Comparison of ENCODE assay signal across 16 cellular contexts in genomic region chr5:181043285-181044092, GRCh38. TPM values are rescaled to one million over a fixed set of nuclear protein-coding genes. Genes with fewer than 3 reads are reported as not detected.
DNase-seq lines count a peak whose midpoint lies in the region; ATAC-seq, FAIRE-seq and TF ChIP-seq lines count a peak whose summit lies in the region.
"Had no signal": no experiment of that assay in that cellular context is flagged by ENCODE, and none has a peak within 500 bp of the region (broad histone marks: within the 10 kb centered on the region; RNA-seq: fewer than 3 reads in every experiment).

No MANE protein-coding gene starts in this region.

- H3K27me3 ChIP-seq in K562 (ENCODE audit: control insufficient read depth in 2 of 2, insufficient read depth in 2 of 2, low read length in 2 of 2) (peaks cover 0 to 4% of the 10 kb centered on the region in 2 experiments; a peak in 2 of 5 replicates), lung (ENCODE audit: control insufficient read depth, insufficient read depth) (no peaks in the 10 kb centered on the region), left lung (peaks cover 0 to 69% of the 10 kb centered on the region in 2 donors)

- in situ Hi-C loops in K562 (cut with MboI), result no loop called here

- WGBS in K562 (ENCODE audit: insufficient coverage, low coverage, missing lambda C conversion rate), result 46% methylated on average over 9 of the region's 12 CpGs
- 69 to 79% methylated on average over 12 of the region's 12 CpGs for whole genome bisulfite sequencing in lung, 2 donors

- BruUV-seq in K562 (replicated peaks; lab: Mats Ljungman, UMichigan), result no TSS peak

- H3K79me2 ChIP-seq in K562 (ENCODE audit: control insufficient read depth, insufficient read depth, low read length), result no peaks in the 10 kb centered on the region

- H4K20me1 ChIP-seq in K562 (replicated peaks; ENCODE audit: control insufficient read depth, insufficient read depth, low read length), result no peaks in the 10 kb centered on the region

- DNase-seq in D341Med (ENCODE audit: low spot score), result peak; percentile 45
- DNase-seq in HUDEP-2 (lab: John Stamatoyannopoulos, UW; ENCODE audit: unreplicated experiment in 76 of 76), result peak in 39 of 76 experiments; percentile 6 to 58 (median 26)
- peak; percentile 31 to 69 (median 52) for DNase-seq in K562 (ENCODE audit: extremely low read depth in 1 of 4, low spot score in 3 of 4)
- DNase-seq in lung (ENCODE audit: low spot score), result peak; percentile 25
- DNase-seq in NCI-H1694 (lab: John Stamatoyannopoulos, UW), result no peak
- no peak for DNase-seq in left lung
- DNase-seq in foreskin fibroblast, result no peak
- DNase-seq: activated T-cell treated with anti-CD3 and anti-CD28 coated beads, Interleukin-2, amount 50 U/mL, for 4 hours; GF-D8; hypothalamus; NCI-H446 treated with DMSO at 0.1 percent for 48 hours; pancreas; SHP77 treated with DMSO at 0.1 percent for 48 hours; stimulated activated naive B cell treated with anti-CD40 and anti-IgM and Interleukin-4, amounts not matched to agents 10 μg/mL and 1 μg/mL and 100 μg/mL, for 72 hours; WERI-Rb-1 had no signal

- H3K9me1 ChIP-seq in K562 (ENCODE audit: control insufficient read depth, insufficient read depth, low read length), result no peaks in the 10 kb centered on the region

- H3K9me3 ChIP-seq in K562 (replicated peaks; ENCODE audit: control insufficient read depth, insufficient read depth, low read depth, low read length), result no peaks in the 10 kb centered on the region
- H3K9me3 ChIP-seq in lung (ENCODE audit: control insufficient read depth in 2 of 2, insufficient read depth in 1 of 2, low read length in 1 of 2), result no peaks in the 10 kb centered on the region
- no peaks in the 10 kb centered on the region for H3K9me3 ChIP-seq in left lung
- H3K9me3 ChIP-seq: pancreas had no signal

- H3K36me3 ChIP-seq in K562 (ENCODE audit: control insufficient read depth, insufficient read depth, low read length), result no peaks in the 10 kb centered on the region
- no peaks in the 10 kb centered on the region for H3K36me3 ChIP-seq in lung (ENCODE audit: control insufficient read depth in 2 of 2, insufficient read depth in 2 of 2, low read length in 2 of 2)
- H3K36me3 ChIP-seq in left lung, result no peaks in the 10 kb centered on the region
- H3K36me3 ChIP-seq: pancreas, WERI-Rb-1 had no signal

- intact Hi-C loops in K562 (cut with micrococcal nuclease) (loop anchor here (2.0 to 5.0 kb wide), 2 partner anchors 114 to 171 kb away; no protein-coding TSS in a partner anchor), left lung (cut with DNase I) (no loop called here)

- ATAC-seq in K562, result peak; percentile 78
- ATAC-seq in lung (ENCODE audit: insufficient read depth, low FRiP score), result no peak
- ATAC-seq in HG02981 (IDR thresholded peaks at IDR 0.05; ENCODE audit: unreplicated experiment), result no peak
- ATAC-seq in left lung, result no peak
- ATAC-seq: activated T-cell treated with anti-CD3 and anti-CD28 coated beads, Interleukin-2, amount 50 U/mL, for 4 hours; pancreas; stimulated activated naive B cell treated with anti-CD40 and anti-IgM and Interleukin-4, amounts not matched to agents 10 μg/mL and 1 μg/mL and 100 μg/mL, for 72 hours had no signal

- H2AFZ ChIP-seq in K562 (ENCODE audit: low read depth, low read length), result no peak overlapping the region

- POLR2A ChIA-PET in K562 (lab: Yijun Ruan, JAX), result interaction anchor here (0.5 to 2.8 kb wide), 9 partner anchors 9 to 212 kb away, joined by 3 to 10 read pairs (median 3); no protein-coding TSS in a partner anchor

- H3K9ac ChIP-seq in K562 (ENCODE audit: insufficient read depth in 1 of 2, low read depth in 2 of 2, low read length in 2 of 2), result peak overlapping the region in 1 of 2 experiments; percentile 14; a peak in 1 of 4 replicates

- H3K27ac ChIP-seq in K562 (ENCODE audit: extremely low read depth, low read depth, low read length), result no peak overlapping the region
- peak overlapping the region; percentile 54 for H3K27ac ChIP-seq in lung (ENCODE audit: low read depth in 1 of 2, low read length in 1 of 2)
- H3K27ac ChIP-seq in left lung, result peak overlapping the region in 1 of 2 donors; percentile 45
- H3K27ac ChIP-seq: pancreas, WERI-Rb-1 had no signal

- no peak for TF ChIP-seq POLR2A in K562 (conservative IDR thresholded peaks at IDR 0.05)

- H3K4me1 ChIP-seq in K562 (replicated peaks in 1 of 2; ENCODE audit: control insufficient read depth in 2 of 2, insufficient read depth in 2 of 2, low read length in 2 of 2), result peaks cover 9 to 29% of the 10 kb centered on the region in 2 experiments; a peak in 4 of 5 replicates
- H3K4me1 ChIP-seq in lung (ENCODE audit: control insufficient read depth in 2 of 2, insufficient read depth in 2 of 2, low read length in 2 of 2), result peaks cover 0 to 7% of the 10 kb centered on the region in 2 donors
- H3K4me1 ChIP-seq in left lung, result no peaks in the 10 kb centered on the region
- H3K4me1 ChIP-seq: pancreas had no signal

- H3K4me2 ChIP-seq in K562 (ENCODE audit: insufficient read depth, low read length), result no peak overlapping the region

- CTCF ChIA-PET in K562 (lab: Yijun Ruan, JAX; ENCODE audit: low intra/inter-chr PET ratio), result interaction anchor here (2.1 kb wide), 1 partner anchor 116 kb away, joined by 8 read pairs; no protein-coding TSS in a partner anchor

- FAIRE-seq in K562 (lab: Jason Lieb, UNC), result peak; percentile 32
- FAIRE-seq: pancreas had no signal

- H3K4me3 ChIP-seq in K562 (no peak overlapping the region), lung (no peak overlapping the region), left lung (no peak overlapping the region), foreskin fibroblast (ENCODE audit: low read depth in 1 of 2, low read length in 2 of 2) (no peak overlapping the region)
- H3K4me3 ChIP-seq: pancreas had no signal

- TF ChIP-seq CTCF in K562 (IDR thresholded peaks at IDR 0.05 in 2 of 3, conservative IDR thresholded peaks at IDR 0.05 in 1 of 3; ENCODE audit: insufficient read depth in 2 of 3, low read depth in 1 of 3, low read length in 3 of 3), result peak; percentile 68 to 81 (median 76); a peak in 5 of 6 replicates
- no peak for TF ChIP-seq CTCF in lung (IDR thresholded peaks at IDR 0.05; ENCODE audit: control extremely low read depth, extremely low read depth)
- no peak for TF ChIP-seq CTCF in left lung (IDR thresholded peaks at IDR 0.05)
- TF ChIP-seq CTCF in foreskin fibroblast (IDR thresholded peaks at IDR 0.05; ENCODE audit: low read depth, low read length), result no peak

- TF ChIP-seq EP300 in K562 (IDR thresholded peaks at IDR 0.05; ENCODE audit: low read length), result no peak

- peak; percentile 53 to 86 for TF ChIP-seq RAD21 in K562 (CRISPR knock-in tag; conservative IDR thresholded peaks at IDR 0.05 in 1 of 2, IDR thresholded peaks at IDR 0.05 in 1 of 2)

TF ChIP-seq in K562, 482 proteins besides CTCF, POLR2A, EP300 and RAD21 (continues in another document):
- TF ChIP-seq SETDB1 (IDR thresholded peaks at IDR 0.05; ENCODE audit: low read length), result no peak
- no peak for TF ChIP-seq RNF2 (IDR thresholded peaks at IDR 0.05)
- no peak for TF ChIP-seq POLR2B (IDR thresholded peaks at IDR 0.05; ENCODE audit: low read depth, partially characterized antibody)
- TF ChIP-seq ZNF263 (CRISPR knock-in tag; IDR thresholded peaks at IDR 0.05; ENCODE audit: borderline replicate concordance), result peak; percentile 90

RNA-seq across cellular contexts. Expression of gene BTNL9, which starts 3.4 kb away (rescaled TPM):
- 237 and 332 TPM in 2 replicates for total RNA-seq in K562 (2011; cell fraction: chromatin; rRNA removed; ENCODE audit: low replicate concordance)
- 194 and 284 TPM in 2 replicates for total RNA-seq in K562 (2011; cell fraction: nucleolus; rRNA removed)
- total RNA-seq in K562 (2011; cell fraction: nucleoplasm; rRNA removed), result 242 and 248 TPM in 2 replicates
- total RNA-seq in K562 (2014; rRNA removed) (39.4 and 46.8 TPM in 2 replicates), K562 (2014; rRNA removed; fragmentation: Illumina TruSeq; extraction: Trizol) (17.1 and 18.5 TPM in 2 replicates), K562 (2015; rRNA removed; fragmentation: Illumina TruSeq; extraction: Trizol) (29.4 and 29.6 TPM in 2 replicates), K562 (2021) (42.7 and 50.7 TPM in 2 replicates), lung (10 to 100 TPM; 23.5 to 73.1 TPM), left lung (10 to 100 TPM; 15.9 to 56.1 TPM)
- polyA plus RNA-seq in K562 (2011; rRNA removed) (18.9 and 25.6 TPM in 2 replicates), K562 (2014; fragmentation: Illumina TruSeq; extraction: Trizol) (32.7 and 35.3 TPM in 2 replicates), K562 (2014; fragmentation: Nextera tagmentation; extraction: Ambion mirVana) (1 to 10 TPM; 3.7 to 3.9 TPM), K562 (2014; rRNA removed) (86.7 and 88.7 TPM in 2 replicates), lung (10 to 100 TPM; 54.5 to 70.1 TPM)
- polyA plus RNA-seq in K562 (2011; cell fraction: cytosol; rRNA removed), result 13.6 and 19.3 TPM in 2 replicates
- polyA plus RNA-seq in K562 (2011; cell fraction: nucleus; rRNA removed), result 99.2 and 210 TPM in 2 replicates
- 62.1 and 65.7 TPM in 2 replicates for polyA plus RNA-seq in K562 (2012)
- 6.0 and 15.6 TPM in 2 replicates for polyA minus RNA-seq in K562 (2011; rRNA and poly(A)+ RNA removed)
- 7.2 and 20.7 TPM in 2 replicates for polyA minus RNA-seq in K562 (2011; cell fraction: cytosol; rRNA and poly(A)+ RNA removed)
- 54.0 and 85.9 TPM in 2 replicates for polyA minus RNA-seq in K562 (2011; cell fraction: nucleus; rRNA and poly(A)+ RNA removed)

RNA-seq across cellular contexts. Expression of gene BTNL3, which starts 54.8 kb away (rescaled TPM):
- not detected in 2 replicates for total RNA-seq in K562 (2011; cell fraction: chromatin; rRNA removed; ENCODE audit: low replicate concordance)
- total RNA-seq in K562 (2011; cell fraction: nucleolus; rRNA removed), result not detected in 2 replicates
- not detected in 2 replicates for total RNA-seq in K562 (2011; cell fraction: nucleoplasm; rRNA removed)
- total RNA-seq in K562 (2014; rRNA removed), result 0.20 TPM in 1 of 2 replicates, not detected in the other
- 0.10 TPM in 1 of 2 replicates, not detected in the other for total RNA-seq in K562 (2014; rRNA removed; fragmentation: Illumina TruSeq; extraction: Trizol)
- 0.04 TPM in 1 of 2 replicates, not detected in the other for total RNA-seq in K562 (2015; rRNA removed; fragmentation: Illumina TruSeq; extraction: Trizol)
- total RNA-seq in K562 (2021), result not detected in 2 replicates
- polyA plus RNA-seq in K562 (2011; rRNA removed), result 0.03 TPM in 1 of 2 replicates, not detected in the other
- not detected in 2 replicates for polyA plus RNA-seq in K562 (2011; cell fraction: cytosol; rRNA removed)
- 0.04 TPM in 1 of 2 replicates, not detected in the other for polyA plus RNA-seq in K562 (2011; cell fraction: nucleus; rRNA removed)
- 0.23 and 0.25 TPM in 2 replicates for polyA plus RNA-seq in K562 (2012)
- polyA plus RNA-seq in K562 (2014; fragmentation: Illumina TruSeq; extraction: Trizol), result 0.10 and 0.13 TPM in 2 replicates
- polyA plus RNA-seq in K562 (2014; fragmentation: Nextera tagmentation; extraction: Ambion mirVana), result under 1 TPM in 1 of 2 experiments, not detected in 1; 0.03 TPM
- polyA plus RNA-seq in K562 (2014; rRNA removed), result 0.13 and 0.44 TPM in 2 replicates
- 0.14 TPM in 1 of 2 replicates, not detected in the other for polyA minus RNA-seq in K562 (2011; rRNA and poly(A)+ RNA removed)
- not detected in 2 replicates for polyA minus RNA-seq in K562 (2011; cell fraction: cytosol; rRNA and poly(A)+ RNA removed)
- not detected in 2 replicates for polyA minus RNA-seq in K562 (2011; cell fraction: nucleus; rRNA and poly(A)+ RNA removed)
- under 1 TPM in 1 of 2 donors, not detected in 1; 0.71 TPM for total RNA-seq in lung
- 1 to 10 TPM in 1 of 2 donors, under 1 TPM in 1; 0.47 to 1.8 TPM for polyA plus RNA-seq in lung
- under 1 TPM in 1 of 2 donors, not detected in 1; 0.42 TPM for total RNA-seq in left lung
- total RNA-seq: activated T-cell treated with anti-CD3 and anti-CD28 coated beads, Interleukin-2, amount 50 U/mL, for 4 hours had no signal

Comparison
In these comparisons a context has a peak if more than half of its experiments do, and no peak if none do; other contexts are left out.
1. DNase-seq: peak in D341Med (single experiment), HUDEP-2 (39 of 76), K562 (4 of 4) and lung (single experiment); none in NCI-H1694 (single experiment), left lung (0 of 2) and foreskin fibroblast (0 of 2).
2. CTCF ChIP-seq: peak in K562 (3 of 3); none in lung (single experiment), left lung (0 of 2) and foreskin fibroblast (single experiment).